Comparison of ENCODE assay signal across 8 cellular contexts in the genomic region with DNA sequence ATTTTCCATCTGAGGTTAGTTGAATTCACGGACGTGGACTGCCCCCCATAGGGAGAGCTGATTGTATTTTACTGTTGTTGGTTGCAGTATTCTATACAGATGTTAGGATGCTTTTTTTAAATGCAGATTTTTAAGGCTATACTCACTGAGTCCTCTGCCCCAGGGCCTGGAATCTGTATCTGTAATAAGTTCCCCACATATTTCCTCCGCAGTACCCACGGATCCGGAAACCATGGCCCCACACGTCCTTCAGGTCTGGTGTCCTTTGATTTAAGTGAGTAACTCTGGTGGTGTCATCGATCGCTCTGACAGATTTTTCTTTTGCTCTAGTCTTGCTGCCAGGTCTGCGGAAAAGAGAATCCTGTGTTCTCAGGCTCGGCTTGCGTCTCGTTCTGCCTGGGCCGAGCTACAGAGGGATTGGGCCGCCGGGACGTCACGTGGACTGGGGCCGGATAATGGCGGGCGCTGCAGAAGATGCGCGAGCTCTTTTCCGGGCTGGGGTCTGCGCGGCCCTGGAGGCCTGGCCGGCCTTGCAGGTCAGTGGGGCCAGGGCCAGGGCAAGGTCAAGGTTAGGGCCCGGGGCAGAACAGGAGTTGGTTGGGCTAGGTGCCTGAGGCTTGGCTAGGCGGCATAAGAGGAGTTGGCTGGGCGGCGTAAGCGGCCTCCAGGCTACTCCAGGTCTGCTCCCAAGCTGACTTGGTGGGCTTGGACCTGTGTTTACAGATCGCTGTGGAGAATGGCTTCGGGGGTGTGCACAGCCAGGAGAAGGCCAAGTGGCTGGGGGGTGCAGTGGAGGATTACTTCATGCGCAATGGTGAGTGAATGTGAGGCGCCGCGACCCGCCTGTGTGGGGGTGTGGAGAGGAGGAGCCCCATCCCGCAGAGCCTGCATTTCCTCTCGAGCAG. TPM values are rescaled to one million over a fixed set of nuclear protein-coding genes. Genes with fewer than 3 reads are reported as not detected.
DNase-seq lines count a peak whose midpoint lies in the region; ATAC-seq and TF ChIP-seq lines count a peak whose summit lies in the region.

Gene TSR2, plus strand, starts transcription at position 438 of the 905 bp plus-strand sequence. Its CDS starts 18 bp downstream, at position 456.

- H3K27ac ChIP-seq in CD8-positive, alpha-beta memory T cell (ENCODE audit: low read depth, low read length): peak within 1 kb of the TSS; percentile 61
- H3K27ac ChIP-seq in HL-60 (replicated peaks): peak within 1 kb of the TSS; percentile 62

- peaks cover 0 to 38% (median 0%) of the 10 kb centered on the region in 3 donors for H3K36me3 Mint-ChIP-seq in CD8-positive, alpha-beta memory T cell
- peaks cover 20% of the 10 kb centered on the region for H3K36me3 Mint-ChIP-seq in activated CD8-positive, alpha-beta T cell treated with anti-CD3 and anti-CD28 coated beads, Interleukin-2, amount 10 ng/mL, durations not matched to agents 7 days and 5 days (ENCODE audit: low read depth)

- no peaks in the 10 kb centered on the region for H3K27me3 ChIP-seq in CD8-positive, alpha-beta memory T cell (ENCODE audit: insufficient read depth, low read length, poor library complexity, severe bottlenecking)
- H3K27me3 ChIP-seq in HL-60 (ENCODE audit: insufficient read depth, poor library complexity, severe bottlenecking): no peaks in the 10 kb centered on the region

- H3K36me3 ChIP-seq in CD8-positive, alpha-beta memory T cell (ENCODE audit: insufficient read depth, low read length): peaks cover 6% of the 10 kb centered on the region

- no peak for TF ChIP-seq CTCF in HL-60 (IDR thresholded peaks at IDR 0.05; ENCODE audit: insufficient read depth, low read length)

- peak within 1 kb of the TSS; percentile 56 to 99 (median 84) for H3K27ac Mint-ChIP-seq in CD8-positive, alpha-beta memory T cell
- peak within 1 kb of the TSS; percentile 87 for H3K27ac Mint-ChIP-seq in activated CD8-positive, alpha-beta T cell treated with anti-CD3 and anti-CD28 coated beads, Interleukin-2, amount 10 ng/mL, durations not matched to agents 7 days and 5 days

- peak within 1 kb of the TSS; percentile 87 for H3K4me3 ChIP-seq in CD8-positive, alpha-beta memory T cell (ENCODE audit: low read length)
- peak within 1 kb of the TSS; percentile 93 for H3K4me3 ChIP-seq in HL-60 (replicated peaks; ENCODE audit: insufficient read depth, low read length)

- peaks cover 21 to 34% (median 26%) of the 10 kb centered on the region in 3 donors for H3K4me1 Mint-ChIP-seq in CD8-positive, alpha-beta memory T cell
- peaks cover 22% of the 10 kb centered on the region for H3K4me1 Mint-ChIP-seq in activated CD8-positive, alpha-beta T cell treated with anti-CD3 and anti-CD28 coated beads, Interleukin-2, amount 10 ng/mL, durations not matched to agents 7 days and 5 days (ENCODE audit: low read depth)

- H3K4me1 ChIP-seq in CD8-positive, alpha-beta memory T cell (ENCODE audit: insufficient read depth, low read length): peaks cover 15% of the 10 kb centered on the region

- no peaks in the 10 kb centered on the region for H3K9me3 ChIP-seq in CD8-positive, alpha-beta memory T cell (ENCODE audit: low read length)

- H3K9me3 Mint-ChIP-seq in CD8-positive, alpha-beta memory T cell: peaks cover 0 to 4% (median 0%) of the 10 kb centered on the region in 5 donors
- H3K9me3 Mint-ChIP-seq in activated CD8-positive, alpha-beta T cell treated with anti-CD3 and anti-CD28 coated beads, Interleukin-2, amount 10 ng/mL, durations not matched to agents 7 days and 5 days (ENCODE audit: insufficient read depth): no peaks in the 10 kb centered on the region

- peak within 1 kb of the TSS; percentile 90 to 97 (median 92) for H3K4me3 Mint-ChIP-seq in CD8-positive, alpha-beta memory T cell
- H3K4me3 Mint-ChIP-seq in activated CD8-positive, alpha-beta T cell treated with anti-CD3 and anti-CD28 coated beads, Interleukin-2, amount 10 ng/mL, durations not matched to agents 7 days and 5 days: peak within 1 kb of the TSS; percentile 92

- ATAC-seq in GM19463 (IDR thresholded peaks at IDR 0.05; ENCODE audit: unreplicated experiment): peak; percentile 98
- peak; percentile 97 for ATAC-seq in activated CD8-positive, alpha-beta T cell treated with anti-CD3 and anti-CD28 coated beads, Interleukin-2, amount 10 ng/mL, durations not matched to agents 7 days and 5 days

- POLR2A ChIA-PET in CD8-positive, alpha-beta memory T cell (lab: Charles Lee): interaction anchor here (0.5 to 2.0 kb wide), 4 partner anchors 31 to 199 kb away, joined by 4 to 7 read pairs (median 4); no protein-coding TSS in a partner anchor
- POLR2A ChIA-PET in activated CD8-positive, alpha-beta T cell treated with anti-CD3 and anti-CD28 coated beads, Interleukin-2, amount 10 ng/mL, durations not matched to agents 7 days and 5 days (lab: Charles Lee): interaction anchor here (0.6 to 1.6 kb wide), 7 partner anchors 89 to 560 kb away, joined by 3 to 8 read pairs (median 4); partner anchors contain the start of genes APEX2, GNL3L and PHF8

- peak; percentile 62 to 83 (median 74) for DNase-seq in CD8-positive, alpha-beta memory T cell
- peak; percentile 45 to 82 for DNase-seq in HL-60 (ENCODE audit: low read depth in 1 of 2, low spot score in 1 of 2)
- peak; percentile 79 for DNase-seq in NCI-H82 treated with DMSO at 0.1 percent for 48 hours (lab: John Stamatoyannopoulos, UW; ENCODE audit: unreplicated experiment)
- DNase-seq in activated CD8-positive, alpha-beta T cell treated with anti-CD3 and anti-CD28 coated beads, Interleukin-2, amount 10 ng/mL, durations not matched to agents 7 days and 5 days: peak; percentile 86
- DNase-seq in effector CD8-positive, alpha-beta T cell (lab: John Stamatoyannopoulos, UW): peak; percentile 64
- DNase-seq in medulla oblongata (ENCODE audit: extremely low spot score): peak; percentile 83
- DNase-seq in stimulated activated CD4-positive, alpha-beta T cell treated with anti-CD3 and anti-CD28 coated beads, TNF-alpha, amount 100 ng/mL, for 48 hours (ENCODE audit: low read depth in 3 of 3): peak; percentile 49 to 65 (median 57)

- peaks cover 0 to 12% of the 10 kb centered on the region in 2 donors for H3K27me3 Mint-ChIP-seq in CD8-positive, alpha-beta memory T cell
- no peaks in the 10 kb centered on the region for H3K27me3 Mint-ChIP-seq in activated CD8-positive, alpha-beta T cell treated with anti-CD3 and anti-CD28 coated beads, Interleukin-2, amount 10 ng/mL, durations not matched to agents 7 days and 5 days (ENCODE audit: low read depth)

- CTCF ChIA-PET in CD8-positive, alpha-beta memory T cell (lab: Charles Lee): interaction anchor here (0.8 kb wide), 1 partner anchor 199 kb away, joined by 3 read pairs; no protein-coding TSS in a partner anchor
- CTCF ChIA-PET in activated CD8-positive, alpha-beta T cell treated with anti-CD3 and anti-CD28 coated beads, Interleukin-2, amount 10 ng/mL, durations not matched to agents 7 days and 5 days (lab: Charles Lee): interaction anchor here (0.6 to 0.7 kb wide), 2 partner anchors 397 to 753 kb away, joined by 3 read pairs; partner anchors contain the start of gene HUWE1

RNA-seq across cellular contexts. Expression of gene TSR2, which starts in this region (rescaled TPM):
- total RNA-seq in CD8-positive, alpha-beta memory T cell: 10 to 100 TPM; 53.5 to 56.4 TPM
- polyA plus RNA-seq in CD8-positive, alpha-beta memory T cell: 67.7 TPM
- total RNA-seq in activated CD8-positive, alpha-beta T cell treated with anti-CD3 and anti-CD28 coated beads, Interleukin-2, amount 10 ng/mL, durations not matched to agents 7 days and 5 days: 10 to 100 TPM; 31.4 to 31.5 TPM

Comparison
In these comparisons a context has a peak if more than half of its experiments do, and no peak if none do; other contexts are left out.
1. Peak in every context shown above with its lines: DNase-seq, ATAC-seq, H3K4me3 ChIP-seq and H3K27ac ChIP-seq.